In genomic region chr1:44947060-44947773, GRCh38 we compare ENCODE assay signal across 9 cellular contexts. TPM values are rescaled to one million over a fixed set of nuclear protein-coding genes. Genes with fewer than 3 reads are reported as not detected.
A peak's percentile ranks its signal among the peaks of the same experiment; 100 is the strongest.
DNase-seq lines count a peak whose midpoint lies in the region; ATAC-seq and TF ChIP-seq lines count a peak whose summit lies in the region.
"Had no signal": no experiment of that assay in that cellular context is flagged by ENCODE, and none has a peak within 500 bp of the region (broad histone marks: within the 10 kb centered on the region; RNA-seq: fewer than 3 reads in every experiment).

No MANE protein-coding gene starts in this region.

- H2BK120ac ChIP-seq in IMR-90 (ENCODE audit: low read depth, low read length): no peak overlapping the region; the same call in 1 of the 2 replicates

- no peaks in the 10 kb centered on the region for H3K9me3 ChIP-seq in IMR-90 (ENCODE audit: control insufficient read depth, insufficient read depth, low read length)
- H3K9me3 ChIP-seq in left ventricle myocardium inferior (replicated peaks): no peaks in the 10 kb centered on the region

- H2AK9ac ChIP-seq in IMR-90 (replicated peaks; ENCODE audit: low read depth, low read length, poor library complexity): no peak overlapping the region

- peak overlapping the region; percentile 82 for H3K4me2 ChIP-seq in IMR-90 (ENCODE audit: low read depth, low read length)

- H3K36me3 ChIP-seq in IMR-90 (ENCODE audit: control insufficient read depth, insufficient read depth, low read length) (no peaks in the 10 kb centered on the region), left ventricle myocardium inferior (no peaks in the 10 kb centered on the region)

- peak overlapping the region in 1 of 2 experiments; percentile 44; a peak in 2 of 4 replicates for H4K8ac ChIP-seq in IMR-90 (ENCODE audit: low read depth in 2 of 2, low read length in 2 of 2)

- TF ChIP-seq POLR2A in IMR-90 (IDR thresholded peaks at IDR 0.05; ENCODE audit: low read depth, low read length): no peak

- H3K4me1 Mint-ChIP-seq in activated CD8-positive, alpha-beta T cell treated with anti-CD3 and anti-CD28 coated beads for 36 hours (ENCODE audit: low read depth): peaks cover 23% of the 10 kb centered on the region
- H3K4me1 Mint-ChIP-seq in activated naive CD4-positive, alpha-beta T cell treated with anti-CD3 and anti-CD28 coated beads, Interleukin-2, amount 10 ng/mL, durations not matched to agents 7 days and 5 days: peaks cover 20% of the 10 kb centered on the region

- peak overlapping the region; percentile 67; the same call in 1 of the 2 replicates for H3K23ac ChIP-seq in IMR-90 (ENCODE audit: low read depth, low read length)

- WGBS in IMR-90 (ENCODE audit: extremely low coverage in 2 of 2, insufficient read length in 1 of 2), 2 experiments: no CpG with 5 or more reads among the region's 4 CpGs

- H3K27me3 ChIP-seq in IMR-90 (ENCODE audit: control insufficient read depth, insufficient read depth, low read length): no peaks in the 10 kb centered on the region
- no peaks in the 10 kb centered on the region for H3K27me3 ChIP-seq in left ventricle myocardium inferior (ENCODE audit: low read depth)

- ATAC-seq in IMR-90 (ENCODE audit: low read depth) (peak; percentile 88), HG03432 (IDR thresholded peaks at IDR 0.05; ENCODE audit: unreplicated experiment) (no peak)
- no peak for ATAC-seq in activated CD8-positive, alpha-beta T cell treated with anti-CD3 and anti-CD28 coated beads for 36 hours
- ATAC-seq in activated CD4-positive, CD25-positive, alpha-beta regulatory T cell treated with anti-CD3 and anti-CD28 coated beads, Interleukin-2, amount 50 U/mL, for 24 hours: no peak

- intact Hi-C loops in IMR-90 (cut with micrococcal nuclease) (loop anchor here (5.0 kb wide), 1 partner anchor 40 kb away; the partner anchor contains the start of gene EIF2B3), left ventricle myocardium inferior (cut with micrococcal nuclease) (no loop called here)
- intact Hi-C loops in activated CD8-positive, alpha-beta T cell treated with anti-CD3 and anti-CD28 coated beads for 36 hours (cut with micrococcal nuclease): no loop called here

- no peaks in the 10 kb centered on the region for H3K9me3 Mint-ChIP-seq in activated CD8-positive, alpha-beta T cell treated with anti-CD3 and anti-CD28 coated beads for 36 hours
- no peaks in the 10 kb centered on the region for H3K9me3 Mint-ChIP-seq in activated naive CD4-positive, alpha-beta T cell treated with anti-CD3 and anti-CD28 coated beads, Interleukin-2, amount 10 ng/mL, durations not matched to agents 7 days and 5 days
- H3K9me3 Mint-ChIP-seq: activated naive CD4-positive, alpha-beta T cell treated with anti-CD3 and anti-CD28 coated beads, Interleukin-2, amount 50 U/mL, for 24 hours had no signal

- TF ChIP-seq CTCF in IMR-90 (conservative IDR thresholded peaks at IDR 0.05; ENCODE audit: low read depth, low read length): no peak
- TF ChIP-seq CTCF in activated CD8-positive, alpha-beta T cell treated with anti-CD3 and anti-CD28 coated beads for 36 hours (IDR thresholded peaks at IDR 0.05): no peak
- no peak for TF ChIP-seq CTCF in left ventricle myocardium inferior (IDR thresholded peaks at IDR 0.05; ENCODE audit: borderline replicate concordance)

- H2AK5ac ChIP-seq in IMR-90 (ENCODE audit: low read depth, low read length): no peak overlapping the region; the same call in 1 of the 2 replicates

- no peak overlapping the region for H4K5ac ChIP-seq in IMR-90 (ENCODE audit: low read depth, low read length)

- peaks cover 14 to 40% of the 10 kb centered on the region in 2 experiments; a peak in 3 of 4 replicates for H3K79me1 ChIP-seq in IMR-90 (ENCODE audit: low read depth in 1 of 2, low read length in 2 of 2)

- no peak overlapping the region for H3K4me3 ChIP-seq in IMR-90 (ENCODE audit: insufficient read depth, low read depth, low read length)
- H3K4me3 ChIP-seq in left ventricle myocardium inferior: no peak overlapping the region

- POLR2A ChIA-PET in IMR-90 (lab: Charles Lee; ENCODE audit: unreplicated experiment): no interaction called here
- POLR2A ChIA-PET in activated CD8-positive, alpha-beta T cell treated with anti-CD3 and anti-CD28 coated beads for 36 hours (lab: Charles Lee): interaction anchor here (1.5 kb wide), 1 partner anchor 216 kb away, joined by 7 read pairs; the partner anchor contains the start of gene RNU5D-1

- CTCF ChIA-PET in IMR-90 (lab: Yijun Ruan, JAX): interaction anchor here (1.0 kb wide), 1 partner anchor 11 kb away, joined by 3 read pairs; no protein-coding TSS in a partner anchor
- CTCF ChIA-PET in activated CD8-positive, alpha-beta T cell treated with anti-CD3 and anti-CD28 coated beads for 36 hours (lab: Charles Lee): interaction anchor here (0.8 kb wide), 1 partner anchor 10 kb away, joined by 3 read pairs; no protein-coding TSS in a partner anchor
- CTCF ChIA-PET in activated naive CD4-positive, alpha-beta T cell treated with anti-CD3 and anti-CD28 coated beads, Interleukin-2, amount 10 ng/mL, durations not matched to agents 7 days and 5 days (lab: Charles Lee): no interaction called here

- peaks cover 13% of the 10 kb centered on the region for H4K20me1 ChIP-seq in IMR-90 (ENCODE audit: insufficient read depth, low read length)

- H2BK20ac ChIP-seq in IMR-90 (ENCODE audit: low read depth, low read length): no peak overlapping the region

- 0 out of 2 replicates have a peak overlapping the region, but pooled peaks have one; percentile 22 for H3K18ac ChIP-seq in IMR-90 (ENCODE audit: low read depth, low read length)

- no peak overlapping the region for H3K9ac ChIP-seq in IMR-90 (ENCODE audit: low read depth, low read length)

- TF ChIP-seq RAD21 in IMR-90 (IDR thresholded peaks at IDR 0.05; ENCODE audit: low read length): no peak

- H3K27me3 Mint-ChIP-seq in activated CD8-positive, alpha-beta T cell treated with anti-CD3 and anti-CD28 coated beads for 36 hours: no peaks in the 10 kb centered on the region
- no peaks in the 10 kb centered on the region for H3K27me3 Mint-ChIP-seq in activated naive CD4-positive, alpha-beta T cell treated with anti-CD3 and anti-CD28 coated beads, Interleukin-2, amount 10 ng/mL, durations not matched to agents 7 days and 5 days
- H3K27me3 Mint-ChIP-seq: activated naive CD4-positive, alpha-beta T cell treated with anti-CD3 and anti-CD28 coated beads, Interleukin-2, amount 50 U/mL, for 24 hours had no signal

- no peak overlapping the region for H2AFZ ChIP-seq in IMR-90 (replicated peaks; ENCODE audit: low read length, poor library complexity)

- H3K14ac ChIP-seq in IMR-90 (replicated peaks; ENCODE audit: low read depth, low read length): peak overlapping the region; percentile 36

- dilution Hi-C loops in IMR-90 (cut with HindIII; ENCODE audit: low sequenced_read_pairs, unreplicated experiment): no loop called here

- no peak overlapping the region for H2BK15ac ChIP-seq in IMR-90 (ENCODE audit: low read depth, low read length)

- H3K4ac ChIP-seq in IMR-90 (ENCODE audit: low read depth, low read length): peak overlapping the region; percentile 59

- DNase-seq in IMR-90 (peak; percentile 69), left ventricle myocardium inferior (no peak), stromal cell of bone marrow (ENCODE audit: low read depth) (peak; percentile 78), NK-92 (lab: John Stamatoyannopoulos, UW; ENCODE audit: unreplicated experiment) (no peak)
- DNase-seq in activated CD8-positive, alpha-beta T cell treated with anti-CD3 and anti-CD28 coated beads for 36 hours: peak; percentile 10
- no peak for DNase-seq in activated naive CD4-positive, alpha-beta T cell treated with anti-CD3 and anti-CD28 coated beads, Interleukin-2, amount 10 ng/mL, durations not matched to agents 7 days and 5 days

- BruUV-seq in IMR-90 (replicated peaks; lab: Mats Ljungman, UMichigan): no TSS peak

- in situ Hi-C loops in IMR-90 (cut with MboI; ENCODE audit: low sequenced_read_pairs): no loop called here

- no peak overlapping the region for H3K4me3 Mint-ChIP-seq in activated CD8-positive, alpha-beta T cell treated with anti-CD3 and anti-CD28 coated beads for 36 hours
- H3K4me3 Mint-ChIP-seq in activated naive CD4-positive, alpha-beta T cell treated with anti-CD3 and anti-CD28 coated beads, Interleukin-2, amount 10 ng/mL, durations not matched to agents 7 days and 5 days: no peak overlapping the region
- H3K4me3 Mint-ChIP-seq: activated naive CD4-positive, alpha-beta T cell treated with anti-CD3 and anti-CD28 coated beads, Interleukin-2, amount 50 U/mL, for 24 hours had no signal

- H3K9me1 ChIP-seq in IMR-90 (ENCODE audit: insufficient read depth, low read length): peaks cover 14% of the 10 kb centered on the region

- peak overlapping the region; percentile 36 for H2BK5ac ChIP-seq in IMR-90 (ENCODE audit: low read depth, low read length, poor library complexity, severe bottlenecking)

- H3K4me1 ChIP-seq in IMR-90 (ENCODE audit: control insufficient read depth, insufficient read depth, low read length) (peaks cover 16% of the 10 kb centered on the region), left ventricle myocardium inferior (peaks cover 31% of the 10 kb centered on the region)

- H3K36me3 Mint-ChIP-seq in activated CD8-positive, alpha-beta T cell treated with anti-CD3 and anti-CD28 coated beads for 36 hours (ENCODE audit: low read depth): peaks cover 8% of the 10 kb centered on the region
- peaks cover 4% of the 10 kb centered on the region for H3K36me3 Mint-ChIP-seq in activated naive CD4-positive, alpha-beta T cell treated with anti-CD3 and anti-CD28 coated beads, Interleukin-2, amount 10 ng/mL, durations not matched to agents 7 days and 5 days

- peak overlapping the region; percentile 52 for H3K27ac Mint-ChIP-seq in activated CD8-positive, alpha-beta T cell treated with anti-CD3 and anti-CD28 coated beads for 36 hours
- H3K27ac Mint-ChIP-seq in activated naive CD4-positive, alpha-beta T cell treated with anti-CD3 and anti-CD28 coated beads, Interleukin-2, amount 10 ng/mL, durations not matched to agents 7 days and 5 days: no peak overlapping the region
- H3K27ac Mint-ChIP-seq: activated naive CD4-positive, alpha-beta T cell treated with anti-CD3 and anti-CD28 coated beads, Interleukin-2, amount 50 U/mL, for 24 hours had no signal

- H3K56ac ChIP-seq in IMR-90 (ENCODE audit: extremely low read depth, insufficient read depth, low read length): no peak overlapping the region

- H3K27ac ChIP-seq in IMR-90 (ENCODE audit: insufficient read depth, low read length) (peak overlapping the region; percentile 13; the same call in 1 of the 2 replicates), left ventricle myocardium inferior (replicated peaks) (peak overlapping the region; percentile 71)

- H4K91ac ChIP-seq in IMR-90 (ENCODE audit: insufficient read depth, low read depth, low read length): no peak overlapping the region

TF ChIP-seq in IMR-90, 13 proteins besides CTCF, POLR2A, EP300 and RAD21 (continues in another document):
- no peak for TF ChIP-seq MAFK (IDR thresholded peaks at IDR 0.05; ENCODE audit: low read depth, low read length)
- no peak for TF ChIP-seq RFX5 (IDR thresholded peaks at IDR 0.05; ENCODE audit: low read depth, low read length)

RNA-seq across cellular contexts. Expression of gene EIF2B3, which starts 39.2 kb away (rescaled TPM):
- 63.3 and 77.8 TPM in 2 replicates for total RNA-seq in IMR-90 (2012; rRNA removed)
- 33.7 and 36.6 TPM in 2 replicates for polyA plus RNA-seq in IMR-90 (2012; rRNA removed)
- 9.4 and 19.0 TPM in 2 replicates for polyA plus RNA-seq in IMR-90 (2012; cell fraction: cytosol; rRNA removed)
- polyA plus RNA-seq in IMR-90 (2012; cell fraction: nucleus; rRNA removed; ENCODE audit: low replicate concordance): 3.5 and 14.0 TPM in 2 replicates
- 10 to 100 TPM; 40.5 to 45.3 TPM for total RNA-seq in activated CD8-positive, alpha-beta T cell treated with anti-CD3 and anti-CD28 coated beads for 36 hours
- total RNA-seq in left ventricle myocardium inferior: 42.1 TPM

Comparison
In these comparisons a context has a peak if more than half of its experiments do, and no peak if none do; other contexts are left out.
1. DNase-seq: peak in IMR-90 (single experiment), activated CD8-positive, alpha-beta T cell treated with anti-CD3 and anti-CD28 coated beads for 36 hours (single experiment) and stromal cell of bone marrow (single experiment); none in left ventricle myocardium inferior (single experiment), activated naive CD4-positive, alpha-beta T cell treated with anti-CD3 and anti-CD28 coated beads, Interleukin-2, amount 10 ng/mL, durations not matched to agents 7 days and 5 days (single experiment) and NK-92 (single experiment).